9 cellular contexts compared by ENCODE assay signal in the genomic region with DNA sequence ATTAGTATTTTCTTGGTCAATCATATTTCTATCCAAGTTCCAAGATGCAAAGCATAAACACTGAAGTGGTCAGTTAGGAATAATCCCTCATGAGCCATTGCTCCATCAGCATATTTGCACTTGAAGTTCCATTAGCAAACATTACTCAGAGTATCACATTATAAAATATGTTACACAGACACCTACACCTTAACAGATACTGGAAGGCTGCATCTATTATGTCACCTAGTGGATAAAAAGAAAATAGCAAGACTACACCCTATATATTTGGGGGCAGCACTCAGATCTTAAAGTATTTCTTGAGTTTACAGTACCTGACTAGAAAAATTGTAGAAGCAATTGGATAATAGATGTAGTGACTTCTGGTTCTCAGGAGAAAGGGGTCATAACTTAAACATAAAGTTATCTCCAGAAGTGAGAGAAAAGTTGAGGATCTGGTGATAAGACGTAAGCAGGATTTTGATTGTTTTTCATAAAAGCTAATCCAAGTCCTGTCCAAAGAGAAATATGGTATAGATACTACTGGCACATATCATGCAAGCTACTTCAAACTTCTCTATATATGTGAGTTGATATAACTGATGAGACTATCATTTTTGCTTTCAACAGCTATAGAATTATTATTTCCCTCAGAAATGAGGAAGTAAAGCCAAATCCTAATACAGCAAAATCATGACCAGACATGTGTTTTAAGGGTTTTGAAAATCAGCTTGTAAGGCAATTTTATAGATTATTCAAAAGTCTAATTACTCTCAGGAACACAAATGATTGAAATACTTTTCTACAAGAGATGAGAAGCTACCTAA.
DNase-seq lines count a peak whose midpoint lies in the region; ATAC-seq and TF ChIP-seq lines count a peak whose summit lies in the region.
"Had no signal": no experiment of that assay in that cellular context is flagged by ENCODE, and none has a peak within 500 bp of the region (broad histone marks: within the 10 kb centered on the region; RNA-seq: fewer than 3 reads in every experiment).

No MANE protein-coding gene starts in this region.

- CTCF ChIA-PET in activated CD8-positive, alpha-beta memory T cell treated with anti-CD3 and anti-CD28 coated beads, Interleukin-2, amount 10 ng/mL, durations not matched to agents 7 days and 5 days (lab: Charles Lee): no interaction called here

- no peak for TF ChIP-seq POLR2A in tibial nerve (IDR thresholded peaks at IDR 0.05)

- H3K27ac ChIP-seq in tibial nerve: no peak overlapping the region
- H3K27ac ChIP-seq: thoracic aorta had no signal

- no peaks in the 10 kb centered on the region for H3K36me3 ChIP-seq in tibial nerve
- H3K36me3 ChIP-seq: thoracic aorta had no signal

- 89 to 96% methylated on average over 1 of the region's 1 CpG for WGBS in tibial nerve, 2 donors

- no peak overlapping the region for H3K27ac Mint-ChIP-seq in activated CD8-positive, alpha-beta memory T cell treated with anti-CD3 and anti-CD28 coated beads, Interleukin-2, amount 10 ng/mL, durations not matched to agents 7 days and 5 days

- no peak for TF ChIP-seq EP300 in tibial nerve (IDR thresholded peaks at IDR 0.05)

- H3K4me1 Mint-ChIP-seq in activated CD8-positive, alpha-beta memory T cell treated with anti-CD3 and anti-CD28 coated beads, Interleukin-2, amount 10 ng/mL, durations not matched to agents 7 days and 5 days: no peaks in the 10 kb centered on the region

- H3K9me3 ChIP-seq in tibial nerve: no peaks in the 10 kb centered on the region
- H3K9me3 ChIP-seq: thoracic aorta had no signal

- H3K4me3 ChIP-seq in tibial nerve: no peak overlapping the region
- H3K4me3 ChIP-seq: thoracic aorta had no signal

- peak; percentile 96 for ATAC-seq in GM18907 (IDR thresholded peaks at IDR 0.05; ENCODE audit: unreplicated experiment)
- peak; percentile 86 for ATAC-seq in HG03060 (IDR thresholded peaks at IDR 0.05; ENCODE audit: low read depth, unreplicated experiment)
- no peak for ATAC-seq in activated CD8-positive, alpha-beta memory T cell treated with anti-CD3 and anti-CD28 coated beads, Interleukin-2, amount 10 ng/mL, durations not matched to agents 7 days and 5 days

- H3K27me3 Mint-ChIP-seq in activated CD8-positive, alpha-beta memory T cell treated with anti-CD3 and anti-CD28 coated beads, Interleukin-2, amount 10 ng/mL, durations not matched to agents 7 days and 5 days: no peaks in the 10 kb centered on the region

- H3K27me3 ChIP-seq in tibial nerve: no peaks in the 10 kb centered on the region

- H3K9me3 Mint-ChIP-seq in activated CD8-positive, alpha-beta memory T cell treated with anti-CD3 and anti-CD28 coated beads, Interleukin-2, amount 10 ng/mL, durations not matched to agents 7 days and 5 days (ENCODE audit: low read depth): no peaks in the 10 kb centered on the region

- H3K4me1 ChIP-seq in tibial nerve: no peaks in the 10 kb centered on the region

- DNase-seq in AG08395 (ENCODE audit: low spot score): peak; percentile 10
- DNase-seq in RKO (ENCODE audit: low spot score): peak; percentile 61
- DNase-seq in kidney glomerular epithelial cell (lab: John Stamatoyannopoulos, UW): peak; percentile 25
- no peak for DNase-seq in tibial nerve (ENCODE audit: low spot score in 2 of 2)
- no peak for DNase-seq in middle frontal gyrus (ENCODE audit: extremely low spot score, low spot score)
- no peak for DNase-seq in activated CD8-positive, alpha-beta memory T cell treated with anti-CD3 and anti-CD28 coated beads, Interleukin-2, amount 10 ng/mL, durations not matched to agents 7 days and 5 days

- no peak overlapping the region for H3K4me3 Mint-ChIP-seq in activated CD8-positive, alpha-beta memory T cell treated with anti-CD3 and anti-CD28 coated beads, Interleukin-2, amount 10 ng/mL, durations not matched to agents 7 days and 5 days

- H3K36me3 Mint-ChIP-seq in activated CD8-positive, alpha-beta memory T cell treated with anti-CD3 and anti-CD28 coated beads, Interleukin-2, amount 10 ng/mL, durations not matched to agents 7 days and 5 days: no peaks in the 10 kb centered on the region

- TF ChIP-seq CTCF in tibial nerve (IDR thresholded peaks at IDR 0.05): peak in 1 of 5 experiments; percentile 30

Comparison
In these comparisons a context has a peak if more than half of its experiments do, and no peak if none do; other contexts are left out.
1. DNase-seq: peak in AG08395 (single experiment), RKO (single experiment) and kidney glomerular epithelial cell (single experiment); none in tibial nerve (0 of 2), middle frontal gyrus (single experiment) and activated CD8-positive, alpha-beta memory T cell treated with anti-CD3 and anti-CD28 coated beads, Interleukin-2, amount 10 ng/mL, durations not matched to agents 7 days and 5 days (single experiment).